In the genomic region with DNA sequence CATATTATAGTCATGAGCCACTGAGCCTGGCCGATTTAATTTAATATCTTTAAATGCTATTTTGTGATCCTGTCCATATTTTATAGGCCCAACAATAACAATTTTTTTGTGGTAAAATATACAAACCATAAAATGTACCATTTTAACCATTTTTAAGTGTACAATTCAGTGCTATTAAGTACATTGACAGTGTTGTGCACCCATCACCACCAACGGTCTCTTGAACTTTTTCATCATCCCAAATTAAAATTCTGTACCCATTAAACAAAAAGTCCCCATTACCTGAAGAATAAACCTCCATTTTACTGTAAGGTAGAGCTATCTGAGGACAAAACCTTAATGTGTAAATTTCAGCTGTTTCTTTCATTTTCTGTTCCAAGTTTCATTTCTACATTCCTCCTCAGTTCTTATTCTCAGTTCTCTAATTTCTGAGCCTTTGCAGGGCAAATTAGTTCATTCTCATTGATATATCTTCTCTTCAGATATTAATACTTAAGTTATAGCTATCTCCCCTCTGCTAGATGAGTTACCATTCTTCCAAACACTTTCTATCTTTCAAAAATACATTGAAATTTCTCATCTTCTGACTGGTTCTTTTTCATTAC, we compare ENCODE assay signal across 1 cellular context.
TF ChIP-seq lines count a peak whose summit lies in the region.

No MANE protein-coding gene starts in this region.

TF ChIP-seq in GM12878, 131 proteins besides CTCF, POLR2A, EP300 and RAD21:
- TF ChIP-seq TCF7 (IDR thresholded peaks at IDR 0.05; ENCODE audit: borderline replicate concordance) (0 out of 2 replicates have a peak, but pooled peaks have one; percentile 13), DPF2 (IDR thresholded peaks at IDR 0.05) (peak; percentile 94), JUNB (IDR thresholded peaks at IDR 0.05) (peak; percentile 46), HDAC6 (IDR thresholded peaks at IDR 0.05; ENCODE audit: unreplicated experiment) (no peak), RUNX3 (IDR thresholded peaks at IDR 0.05; ENCODE audit: low read length) (peak; percentile 33; the same call in 1 of the 2 replicates), ATF7 (IDR thresholded peaks at IDR 0.05; ENCODE audit: low read depth) (peak; percentile 62; the same call in 1 of the 2 replicates), EED (IDR thresholded peaks at IDR 0.05; ENCODE audit: low read depth) (no peak), SMARCA5 (IDR thresholded peaks at IDR 0.05) (peak; percentile 75; the same call in 1 of the 2 replicates), MEF2A (IDR thresholded peaks at IDR 0.05; ENCODE audit: insufficient read depth, low read depth, low read length) (0 out of 2 replicates have a peak, but pooled peaks have one; percentile 38), SUPT20H (IDR thresholded peaks at IDR 0.05; ENCODE audit: borderline replicate concordance, control insufficient read depth, low read depth, low read length) (no peak), MAX (IDR thresholded peaks at IDR 0.05; ENCODE audit: low read depth, low read length) (no peak), ATF2 (IDR thresholded peaks at IDR 0.05; ENCODE audit: low read length) (peak; percentile 79), FOXM1 (IDR thresholded peaks at IDR 0.05; ENCODE audit: low read depth, low read length) (0 out of 2 replicates have a peak, but pooled peaks have one; percentile 51), NR2C2 (IDR thresholded peaks at IDR 0.05; ENCODE audit: borderline replicate concordance, control insufficient read depth, insufficient read length, low read depth) (no peak), MTA2 (IDR thresholded peaks at IDR 0.05; ENCODE audit: low read depth) (peak; percentile 85), SIN3A (IDR thresholded peaks at IDR 0.05; ENCODE audit: low read depth, low read length) (no peak), USF2 (IDR thresholded peaks at IDR 0.05; ENCODE audit: borderline replicate concordance, low read depth, low read length) (no peak), NFIC (IDR thresholded peaks at IDR 0.05; ENCODE audit: low read depth, low read length) (peak; percentile 85), RB1 (IDR thresholded peaks at IDR 0.05; ENCODE audit: borderline replicate concordance) (0 out of 2 replicates have a peak, but pooled peaks have one; percentile 44), POU2F2 (IDR thresholded peaks at IDR 0.05; ENCODE audit: borderline replicate concordance, low read depth, low read length) (no peak), IKZF2 (IDR thresholded peaks at IDR 0.05) (peak in 1 of 2 experiments; percentile 46; a peak in 3 of 4 replicates), BACH1 (IDR thresholded peaks at IDR 0.05; ENCODE audit: borderline replicate concordance) (peak; percentile 78; the same call in 1 of the 2 replicates), BCL11A (IDR thresholded peaks at IDR 0.05; ENCODE audit: low read depth, low read length) (0 out of 2 replicates have a peak, but pooled peaks have one; percentile 48), GABPA (IDR thresholded peaks at IDR 0.05; ENCODE audit: low read depth) (no peak), PAX8 (IDR thresholded peaks at IDR 0.05) (no peak), ZBED1 (IDR thresholded peaks at IDR 0.05; ENCODE audit: borderline replicate concordance) (0 out of 2 replicates have a peak, but pooled peaks have one; percentile 21), SUZ12 (IDR thresholded peaks at IDR 0.05; ENCODE audit: unreplicated experiment) (no peak), SPI1 (IDR thresholded peaks at IDR 0.05; ENCODE audit: borderline replicate concordance, insufficient read depth, low read depth, low read length) (peak; percentile 92; the same call in 1 of the 2 replicates), IRF4 (IDR thresholded peaks at IDR 0.05; ENCODE audit: low read depth, low read length) (peak; percentile 87), CREM (IDR thresholded peaks at IDR 0.05; ENCODE audit: low read depth) (peak; percentile 57), YY1 (IDR thresholded peaks at IDR 0.05; ENCODE audit: low read depth, low read length) (peak; percentile 53; the same call in 1 of the 2 replicates), NBN (IDR thresholded peaks at IDR 0.05) (peak; percentile 49; the same call in 1 of the 2 replicates)
- TF ChIP-seq, protein P1, sequence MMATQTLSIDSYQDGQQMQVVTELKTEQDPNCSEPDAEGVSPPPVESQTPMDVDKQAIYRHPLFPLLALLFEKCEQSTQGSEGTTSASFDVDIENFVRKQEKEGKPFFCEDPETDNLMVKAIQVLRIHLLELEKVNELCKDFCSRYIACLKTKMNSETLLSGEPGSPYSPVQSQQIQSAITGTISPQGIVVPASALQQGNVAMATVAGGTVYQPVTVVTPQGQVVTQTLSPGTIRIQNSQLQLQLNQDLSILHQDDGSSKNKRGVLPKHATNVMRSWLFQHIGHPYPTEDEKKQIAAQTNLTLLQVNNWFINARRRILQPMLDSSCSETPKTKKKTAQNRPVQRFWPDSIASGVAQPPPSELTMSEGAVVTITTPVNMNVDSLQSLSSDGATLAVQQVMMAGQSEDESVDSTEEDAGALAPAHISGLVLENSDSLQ (IDR thresholded peaks at IDR 0.05) = no peak
- TF ChIP-seq, protein P2, sequence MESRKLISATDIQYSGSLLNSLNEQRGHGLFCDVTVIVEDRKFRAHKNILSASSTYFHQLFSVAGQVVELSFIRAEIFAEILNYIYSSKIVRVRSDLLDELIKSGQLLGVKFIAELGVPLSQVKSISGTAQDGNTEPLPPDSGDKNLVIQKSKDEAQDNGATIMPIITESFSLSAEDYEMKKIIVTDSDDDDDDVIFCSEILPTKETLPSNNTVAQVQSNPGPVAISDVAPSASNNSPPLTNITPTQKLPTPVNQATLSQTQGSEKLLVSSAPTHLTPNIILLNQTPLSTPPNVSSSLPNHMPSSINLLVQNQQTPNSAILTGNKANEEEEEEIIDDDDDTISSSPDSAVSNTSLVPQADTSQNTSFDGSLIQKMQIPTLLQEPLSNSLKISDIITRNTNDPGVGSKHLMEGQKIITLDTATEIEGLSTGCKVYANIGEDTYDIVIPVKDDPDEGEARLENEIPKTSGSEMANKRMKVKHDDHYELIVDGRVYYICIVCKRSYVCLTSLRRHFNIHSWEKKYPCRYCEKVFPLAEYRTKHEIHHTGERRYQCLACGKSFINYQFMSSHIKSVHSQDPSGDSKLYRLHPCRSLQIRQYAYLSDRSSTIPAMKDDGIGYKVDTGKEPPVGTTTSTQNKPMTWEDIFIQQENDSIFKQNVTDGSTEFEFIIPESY (IDR thresholded peaks at IDR 0.05) = no peak
- TF ChIP-seq, protein P3, sequence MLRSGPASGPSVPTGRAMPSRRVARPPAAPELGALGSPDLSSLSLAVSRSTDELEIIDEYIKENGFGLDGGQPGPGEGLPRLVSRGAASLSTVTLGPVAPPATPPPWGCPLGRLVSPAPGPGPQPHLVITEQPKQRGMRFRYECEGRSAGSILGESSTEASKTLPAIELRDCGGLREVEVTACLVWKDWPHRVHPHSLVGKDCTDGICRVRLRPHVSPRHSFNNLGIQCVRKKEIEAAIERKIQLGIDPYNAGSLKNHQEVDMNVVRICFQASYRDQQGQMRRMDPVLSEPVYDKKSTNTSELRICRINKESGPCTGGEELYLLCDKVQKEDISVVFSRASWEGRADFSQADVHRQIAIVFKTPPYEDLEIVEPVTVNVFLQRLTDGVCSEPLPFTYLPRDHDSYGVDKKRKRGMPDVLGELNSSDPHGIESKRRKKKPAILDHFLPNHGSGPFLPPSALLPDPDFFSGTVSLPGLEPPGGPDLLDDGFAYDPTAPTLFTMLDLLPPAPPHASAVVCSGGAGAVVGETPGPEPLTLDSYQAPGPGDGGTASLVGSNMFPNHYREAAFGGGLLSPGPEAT (IDR thresholded peaks at IDR 0.05; ENCODE audit: low read depth) = peak; percentile 87; the same call in 1 of the 2 replicates
- TF ChIP-seq, protein P4, sequence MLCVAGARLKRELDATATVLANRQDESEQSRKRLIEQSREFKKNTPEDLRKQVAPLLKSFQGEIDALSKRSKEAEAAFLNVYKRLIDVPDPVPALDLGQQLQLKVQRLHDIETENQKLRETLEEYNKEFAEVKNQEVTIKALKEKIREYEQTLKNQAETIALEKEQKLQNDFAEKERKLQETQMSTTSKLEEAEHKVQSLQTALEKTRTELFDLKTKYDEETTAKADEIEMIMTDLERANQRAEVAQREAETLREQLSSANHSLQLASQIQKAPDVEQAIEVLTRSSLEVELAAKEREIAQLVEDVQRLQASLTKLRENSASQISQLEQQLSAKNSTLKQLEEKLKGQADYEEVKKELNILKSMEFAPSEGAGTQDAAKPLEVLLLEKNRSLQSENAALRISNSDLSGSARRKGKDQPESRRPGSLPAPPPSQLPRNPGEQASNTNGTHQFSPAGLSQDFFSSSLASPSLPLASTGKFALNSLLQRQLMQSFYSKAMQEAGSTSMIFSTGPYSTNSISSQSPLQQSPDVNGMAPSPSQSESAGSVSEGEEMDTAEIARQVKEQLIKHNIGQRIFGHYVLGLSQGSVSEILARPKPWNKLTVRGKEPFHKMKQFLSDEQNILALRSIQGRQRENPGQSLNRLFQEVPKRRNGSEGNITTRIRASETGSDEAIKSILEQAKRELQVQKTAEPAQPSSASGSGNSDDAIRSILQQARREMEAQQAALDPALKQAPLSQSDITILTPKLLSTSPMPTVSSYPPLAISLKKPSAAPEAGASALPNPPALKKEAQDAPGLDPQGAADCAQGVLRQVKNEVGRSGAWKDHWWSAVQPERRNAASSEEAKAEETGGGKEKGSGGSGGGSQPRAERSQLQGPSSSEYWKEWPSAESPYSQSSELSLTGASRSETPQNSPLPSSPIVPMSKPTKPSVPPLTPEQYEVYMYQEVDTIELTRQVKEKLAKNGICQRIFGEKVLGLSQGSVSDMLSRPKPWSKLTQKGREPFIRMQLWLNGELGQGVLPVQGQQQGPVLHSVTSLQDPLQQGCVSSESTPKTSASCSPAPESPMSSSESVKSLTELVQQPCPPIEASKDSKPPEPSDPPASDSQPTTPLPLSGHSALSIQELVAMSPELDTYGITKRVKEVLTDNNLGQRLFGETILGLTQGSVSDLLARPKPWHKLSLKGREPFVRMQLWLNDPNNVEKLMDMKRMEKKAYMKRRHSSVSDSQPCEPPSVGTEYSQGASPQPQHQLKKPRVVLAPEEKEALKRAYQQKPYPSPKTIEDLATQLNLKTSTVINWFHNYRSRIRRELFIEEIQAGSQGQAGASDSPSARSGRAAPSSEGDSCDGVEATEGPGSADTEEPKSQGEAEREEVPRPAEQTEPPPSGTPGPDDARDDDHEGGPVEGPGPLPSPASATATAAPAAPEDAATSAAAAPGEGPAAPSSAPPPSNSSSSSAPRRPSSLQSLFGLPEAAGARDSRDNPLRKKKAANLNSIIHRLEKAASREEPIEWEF (IDR thresholded peaks at IDR 0.05; ENCODE audit: insufficient replicate concordance, low read depth, low read length) = peak; percentile 77
TF ChIP-seq in GM12878: peak in this region for 23.
